In genomic region chr6:22447191-22447590, GRCh38 we compare ENCODE assay signal across 20 cellular contexts.
A peak's percentile ranks its signal among the peaks of the same experiment; 100 is the strongest.
DNase-seq lines count a peak whose midpoint lies in the region; ATAC-seq and TF ChIP-seq lines count a peak whose summit lies in the region.
"Had no signal": no experiment of that assay in that cellular context is flagged by ENCODE, and none has a peak within 500 bp of the region (broad histone marks: within the 10 kb centered on the region; RNA-seq: fewer than 3 reads in every experiment).

No MANE protein-coding gene starts in this region.

- H3K27me3 ChIP-seq in IMR-90 (ENCODE audit: control insufficient read depth, insufficient read depth, low read length) (no peaks in the 10 kb centered on the region), Panc1 (ENCODE audit: control insufficient read depth, insufficient read depth, low read length) (no peaks in the 10 kb centered on the region), heart left ventricle (no peaks in the 10 kb centered on the region), hepatocyte (no peaks in the 10 kb centered on the region)
- H3K27me3 ChIP-seq: foreskin keratinocyte, stomach had no signal

- no peak overlapping the region for H3K4me3 Mint-ChIP-seq in osteocyte (ENCODE audit: unreplicated experiment)
- H3K4me3 Mint-ChIP-seq: activated naive CD4-positive, alpha-beta T cell treated with anti-CD3 and anti-CD28 coated beads for 36 hours; IgD-negative memory B cell had no signal

- H3K79me1 ChIP-seq in IMR-90 (ENCODE audit: low read depth in 1 of 2, low read length in 2 of 2): no peaks in the 10 kb centered on the region

- peak overlapping the region; percentile 64; the same call in 1 of the 2 replicates for H4K5ac ChIP-seq in IMR-90 (ENCODE audit: low read depth, low read length)

- H3K14ac ChIP-seq in IMR-90 (replicated peaks; ENCODE audit: low read depth, low read length): no peak overlapping the region

- TF ChIP-seq RAD21 in IMR-90 (IDR thresholded peaks at IDR 0.05; ENCODE audit: low read length): no peak

- no peaks in the 10 kb centered on the region for H3K79me2 ChIP-seq in hepatocyte

- CTCF ChIA-PET in IMR-90 (lab: Yijun Ruan, JAX): no interaction called here
- CTCF ChIA-PET in Panc1 (lab: Charles Lee): no interaction called here

- H3K56ac ChIP-seq in IMR-90 (ENCODE audit: extremely low read depth, insufficient read depth, low read length): no peak overlapping the region

- H3K23ac ChIP-seq in IMR-90 (ENCODE audit: low read depth, low read length): no peak overlapping the region

- H3K9me3 Mint-ChIP-seq in osteocyte (ENCODE audit: unreplicated experiment): no peaks in the 10 kb centered on the region
- H3K9me3 Mint-ChIP-seq: activated naive CD4-positive, alpha-beta T cell treated with anti-CD3 and anti-CD28 coated beads for 36 hours; IgD-negative memory B cell had no signal

- peaks cover 35% of the 10 kb centered on the region for H3K4me1 Mint-ChIP-seq in osteocyte (ENCODE audit: unreplicated experiment)
- H3K4me1 Mint-ChIP-seq: IgD-negative memory B cell had no signal

- no peak overlapping the region for H2AK9ac ChIP-seq in IMR-90 (replicated peaks; ENCODE audit: low read depth, low read length, poor library complexity)

- peaks cover 2% of the 10 kb centered on the region; the same call in 1 of the 2 replicates for H3K9me3 ChIP-seq in IMR-90 (ENCODE audit: control insufficient read depth, insufficient read depth, low read length)
- H3K9me3 ChIP-seq in Panc1 (ENCODE audit: control insufficient read depth, insufficient read depth, low read depth, low read length): no peaks in the 10 kb centered on the region
- no peaks in the 10 kb centered on the region for H3K9me3 ChIP-seq in heart left ventricle
- no peaks in the 10 kb centered on the region for H3K9me3 ChIP-seq in hepatocyte (ENCODE audit: low read depth)
- H3K9me3 ChIP-seq: ovary, stomach had no signal

- no peak overlapping the region for H2BK120ac ChIP-seq in IMR-90 (ENCODE audit: low read depth, low read length)

- H3K9ac ChIP-seq in IMR-90 (ENCODE audit: low read depth, low read length): no peak overlapping the region

- no peak overlapping the region for H3K4me3 ChIP-seq in IMR-90 (ENCODE audit: insufficient read depth, low read depth, low read length)
- H3K4me3 ChIP-seq in Panc1 (ENCODE audit: low read depth in 2 of 2, low read length in 2 of 2): no peak overlapping the region
- no peak overlapping the region for H3K4me3 ChIP-seq in heart left ventricle
- H3K4me3 ChIP-seq in hepatocyte: no peak overlapping the region
- H3K4me3 ChIP-seq: ovary, stomach had no signal

- H2AFZ ChIP-seq in IMR-90 (replicated peaks; ENCODE audit: low read length, poor library complexity) (no peak overlapping the region), hepatocyte (no peak overlapping the region)

- H3K36me3 ChIP-seq in IMR-90 (ENCODE audit: control insufficient read depth, insufficient read depth, low read length): no peaks in the 10 kb centered on the region
- H3K36me3 ChIP-seq in Panc1 (ENCODE audit: control insufficient read depth, insufficient read depth, low read length): no peaks in the 10 kb centered on the region
- no peaks in the 10 kb centered on the region for H3K36me3 ChIP-seq in heart left ventricle
- no peaks in the 10 kb centered on the region for H3K36me3 ChIP-seq in hepatocyte (replicated peaks; ENCODE audit: insufficient read depth, low read depth)
- H3K36me3 ChIP-seq: ovary, stomach had no signal

- no peak overlapping the region for H3K27ac ChIP-seq in IMR-90 (ENCODE audit: insufficient read depth, low read length)
- peak overlapping the region; percentile 56; the same call in 1 of the 2 replicates for H3K27ac ChIP-seq in Panc1 (ENCODE audit: low read length)
- peak overlapping the region; percentile 12 to 79 (median 60) for H3K27ac ChIP-seq in heart left ventricle
- no peak overlapping the region for H3K27ac ChIP-seq in hepatocyte
- H3K27ac ChIP-seq: foreskin keratinocyte, ovary had no signal

- ATAC-seq in IMR-90 (ENCODE audit: low read depth) (no peak), Panc1 (no peak), heart left ventricle (peak; percentile 82 to 98 (median 91))
- ATAC-seq: foreskin keratinocyte had no signal

- peak overlapping the region; percentile 0; the same call in 1 of the 2 replicates for H2AK5ac ChIP-seq in IMR-90 (ENCODE audit: low read depth, low read length)

- H3K4ac ChIP-seq in IMR-90 (ENCODE audit: low read depth, low read length): no peak overlapping the region

- POLR2A ChIA-PET in IMR-90 (lab: Charles Lee; ENCODE audit: unreplicated experiment): no interaction called here
- POLR2A ChIA-PET in Panc1 (lab: Charles Lee): no interaction called here

- H3K36me3 Mint-ChIP-seq in osteocyte (ENCODE audit: unreplicated experiment): no peaks in the 10 kb centered on the region
- H3K36me3 Mint-ChIP-seq: IgD-negative memory B cell had no signal

- peak overlapping the region; percentile 41; the same call in 1 of the 2 replicates for H2BK20ac ChIP-seq in IMR-90 (ENCODE audit: low read depth, low read length)

- in situ Hi-C loops in IMR-90 (cut with MboI; ENCODE audit: low sequenced_read_pairs) (no loop called here), Panc1 (cut with HindIII; ENCODE audit: low pct_unique_long_range_greater_than_20kb, low sequenced_read_pairs) (no loop called here)

- no CpG with 5 or more reads among the region's 8 CpGs for WGBS in IMR-90 (ENCODE audit: extremely low coverage in 2 of 2, insufficient read length in 1 of 2), 2 experiments
- 13 to 23% (median 21%) methylated on average over 8 of the region's 8 CpGs for WGBS in heart left ventricle, 4 donors
- 63% methylated on average over 8 of the region's 8 CpGs for WGBS in hepatocyte (ENCODE audit: low lambda C conversion rate, missing lambda C conversion rate)

- dilution Hi-C loops in IMR-90 (cut with HindIII; ENCODE audit: low sequenced_read_pairs, unreplicated experiment): no loop called here

- no peak overlapping the region for H2BK15ac ChIP-seq in IMR-90 (ENCODE audit: low read depth, low read length)

- TF ChIP-seq CTCF in IMR-90 (conservative IDR thresholded peaks at IDR 0.05; ENCODE audit: low read depth, low read length): no peak
- no peak for TF ChIP-seq CTCF in Panc1 (IDR thresholded peaks at IDR 0.05)
- no peak for TF ChIP-seq CTCF in heart left ventricle (IDR thresholded peaks at IDR 0.05)
- no peak for TF ChIP-seq CTCF in osteocyte (IDR thresholded peaks at IDR 0.05)
- TF ChIP-seq CTCF in hepatocyte (IDR thresholded peaks at IDR 0.05; ENCODE audit: poor library complexity): no peak

- H3K18ac ChIP-seq in IMR-90 (ENCODE audit: low read depth, low read length): peak overlapping the region; percentile 56

- no peaks in the 10 kb centered on the region; the same call in 1 of the 2 replicates for H3K9me1 ChIP-seq in IMR-90 (ENCODE audit: insufficient read depth, low read length)

- no TSS peak for BruUV-seq in IMR-90 (replicated peaks; lab: Mats Ljungman, UMichigan)
- BruUV-seq in Panc1 (replicated peaks; lab: Mats Ljungman, UMichigan): no TSS peak

- DNase-seq in IMR-90 (no peak), Panc1 (ENCODE audit: low read depth, low spot score) (no peak), heart left ventricle (peak in 4 of 5 donors; percentile 46 to 64 (median 60)), osteocyte (ENCODE audit: extremely low spot score, unreplicated experiment) (no peak), NCI-H1105 treated with DMSO at 0.1 percent for 48 hours (lab: John Stamatoyannopoulos, UW) (no peak), hepatocyte (ENCODE audit: low spot score) (no peak), NK-92 (lab: John Stamatoyannopoulos, UW; ENCODE audit: unreplicated experiment) (no peak)
- no peak for DNase-seq in central memory CD4-positive, alpha-beta T cell
- DNase-seq: activated CD4-positive, CD25-positive, alpha-beta regulatory T cell; activated naive CD4-positive, alpha-beta T cell treated with anti-CD3 and anti-CD28 coated beads for 36 hours; foreskin keratinocyte; HCEC 1CT; mesendoderm; NCI-H1048; RPMI8226; stimulated activated CD4-positive, alpha-beta T cell treated with anti-CD3 and anti-CD28 coated beads, Interleukin-12 subunit alpha, Interleukin-12 subunit beta, amount 100 ng/mL, for 4 hours; stomach; T-helper 1 cell had no signal

- H4K20me1 ChIP-seq in IMR-90 (ENCODE audit: insufficient read depth, low read length): no peaks in the 10 kb centered on the region
- no peaks in the 10 kb centered on the region for H4K20me1 ChIP-seq in hepatocyte (ENCODE audit: insufficient read depth, poor library complexity, severe bottlenecking)

- H3K4me1 ChIP-seq in IMR-90 (ENCODE audit: control insufficient read depth, insufficient read depth, low read length): 0 out of 2 replicates have a peak, but pooled peaks cover 3% of the 10 kb centered on the region
- 0 out of 2 replicates have a peak, but pooled peaks cover 7% of the 10 kb centered on the region for H3K4me1 ChIP-seq in Panc1 (ENCODE audit: control insufficient read depth, insufficient read depth, low read length)
- peaks cover 7 to 46% (median 25%) of the 10 kb centered on the region in 12 donors for H3K4me1 ChIP-seq in heart left ventricle
- peaks cover 23% of the 10 kb centered on the region for H3K4me1 ChIP-seq in hepatocyte (ENCODE audit: insufficient read depth)
- H3K4me1 ChIP-seq: stomach had no signal

- H3K27me3 Mint-ChIP-seq in osteocyte (ENCODE audit: unreplicated experiment): no peaks in the 10 kb centered on the region
- H3K27me3 Mint-ChIP-seq: IgD-negative memory B cell had no signal

- H4K8ac ChIP-seq in IMR-90 (ENCODE audit: low read depth in 2 of 2, low read length in 2 of 2): no peak overlapping the region

- H4K91ac ChIP-seq in IMR-90 (ENCODE audit: insufficient read depth, low read depth, low read length): no peak overlapping the region

- H2BK5ac ChIP-seq in IMR-90 (ENCODE audit: low read depth, low read length, poor library complexity, severe bottlenecking): no peak overlapping the region

- no peaks in the 10 kb centered on the region for H3K9me2 ChIP-seq in hepatocyte (replicated peaks; ENCODE audit: insufficient read depth)

- H3K4me2 ChIP-seq in IMR-90 (ENCODE audit: low read depth, low read length) (no peak overlapping the region), hepatocyte (no peak overlapping the region)

- TF ChIP-seq POLR2A in IMR-90 (IDR thresholded peaks at IDR 0.05; ENCODE audit: low read depth, low read length): no peak
- no peak for TF ChIP-seq POLR2A in heart left ventricle (IDR thresholded peaks at IDR 0.05)

- H3K27ac Mint-ChIP-seq in osteocyte (ENCODE audit: unreplicated experiment): peak overlapping the region; percentile 36
- H3K27ac Mint-ChIP-seq: activated naive CD4-positive, alpha-beta T cell treated with anti-CD3 and anti-CD28 coated beads for 36 hours; IgD-negative memory B cell had no signal

- intact Hi-C loops in IMR-90 (cut with micrococcal nuclease) (no loop called here), Panc1 (cut with micrococcal nuclease; ENCODE audit: unreplicated experiment) (no loop called here), heart left ventricle (cut with DNase I) (no loop called here)

TF ChIP-seq in IMR-90, 13 proteins besides CTCF, POLR2A, EP300 and RAD21 (continues in another document):
- no peak for TF ChIP-seq MAFK (IDR thresholded peaks at IDR 0.05; ENCODE audit: low read depth, low read length)
- no peak for TF ChIP-seq CHD1 (IDR thresholded peaks at IDR 0.05; ENCODE audit: low read depth, low read length)
- no peak for TF ChIP-seq RCOR1 (IDR thresholded peaks at IDR 0.05; ENCODE audit: insufficient replicate concordance, low read length)
- no peak for TF ChIP-seq MXI1 (IDR thresholded peaks at IDR 0.05; ENCODE audit: borderline replicate concordance, low read depth, low read length)

Comparison
In these comparisons a context has a peak if more than half of its experiments do, and no peak if none do; other contexts are left out.
1. ATAC-seq: peak in heart left ventricle (4 of 4); none in IMR-90 (single experiment) and Panc1 (single experiment).
2. DNase-seq: peak in heart left ventricle (4 of 5); none in IMR-90 (single experiment), Panc1 (single experiment), osteocyte (single experiment), central memory CD4-positive, alpha-beta T cell (single experiment), NCI-H1105 treated with DMSO at 0.1 percent for 48 hours (single experiment), hepatocyte (single experiment) and NK-92 (single experiment).
3. H3K27ac ChIP-seq: peak in Panc1 (single experiment) and heart left ventricle (12 of 12); none in IMR-90 (single experiment) and hepatocyte (single experiment).